Comparison of ENCODE assay signal across 31 cellular contexts in genomic region chr11:15176646-15177163, GRCh38.
"Had no signal": no experiment of that assay in that cellular context is flagged by ENCODE, and none has a peak within 500 bp of the region (broad histone marks: within the 10 kb centered on the region; RNA-seq: fewer than 3 reads in every experiment).

No MANE protein-coding gene starts in this region.

- H3K4me3 ChIP-seq: adrenal gland, body of pancreas had no signal

- H3K9me3 Mint-ChIP-seq: activated B cell treated with CpG ODN at 0.5 μM for 24 hours; activated CD8-positive, alpha-beta T cell treated with anti-CD3 and anti-CD28 coated beads for 36 hours; activated naive CD4-positive, alpha-beta T cell treated with anti-CD3 and anti-CD28 coated beads for 36 hours; activated naive CD4-positive, alpha-beta T cell treated with anti-CD3 and anti-CD28 coated beads, Interleukin-2, amount 50 U/mL, for 24 hours; activated naive CD8-positive, alpha-beta T cell treated with anti-CD3 and anti-CD28 coated beads for 36 hours; activated naive CD8-positive, alpha-beta T cell treated with anti-CD3 and anti-CD28 coated beads, Interleukin-2, amount 50 U/mL, for 24 hours; activated T-helper 1 cell treated with anti-CD3 and anti-CD28 coated beads, Interleukin-12 subunit alpha, Interleukin-12 subunit beta, Interleukin-2, Interleukin-4 antibody, amounts not matched to agents 30 ng/mL and 10 ng/mL and 1 ng/mL, durations not matched to agents 14 hours and 24 hours and 36 hours; activated T-helper 2 cell treated with anti-CD3 and anti-CD28 coated beads, Interferon-gamma antibody, Interleukin-2, Interleukin-4, amounts not matched to agents 10 μg/mL and 5 μg/mL and 100 μg/mL, durations not matched to agents 14 hours and 24 hours and 36 hours; T-helper 2 cell treated with Interferon-gamma antibody and Interleukin-4, amounts not matched to agents 5 μg/mL and 100 μg/mL, for 36 hours had no signal

- H3K4me1 ChIP-seq: adrenal gland, body of pancreas had no signal

- H3K36me3 Mint-ChIP-seq: activated naive CD4-positive, alpha-beta T cell treated with anti-CD3 and anti-CD28 coated beads, Interleukin-2, amount 50 U/mL, for 24 hours; activated naive CD8-positive, alpha-beta T cell treated with anti-CD3 and anti-CD28 coated beads for 36 hours had no signal

- H3K27ac Mint-ChIP-seq: activated B cell treated with CpG ODN at 0.5 μM for 24 hours; activated CD8-positive, alpha-beta T cell treated with anti-CD3 and anti-CD28 coated beads for 36 hours; activated naive CD4-positive, alpha-beta T cell treated with anti-CD3 and anti-CD28 coated beads for 36 hours; activated naive CD4-positive, alpha-beta T cell treated with anti-CD3 and anti-CD28 coated beads, Interleukin-2, amount 50 U/mL, for 24 hours; activated naive CD8-positive, alpha-beta T cell treated with anti-CD3 and anti-CD28 coated beads for 36 hours; activated naive CD8-positive, alpha-beta T cell treated with anti-CD3 and anti-CD28 coated beads, Interleukin-2, amount 50 U/mL, for 24 hours; activated T-helper 1 cell treated with anti-CD3 and anti-CD28 coated beads, Interleukin-12 subunit alpha, Interleukin-12 subunit beta, Interleukin-2, Interleukin-4 antibody, amounts not matched to agents 30 ng/mL and 10 ng/mL and 1 ng/mL, durations not matched to agents 14 hours and 24 hours and 36 hours; activated T-helper 2 cell treated with anti-CD3 and anti-CD28 coated beads, Interferon-gamma antibody, Interleukin-2, Interleukin-4, amounts not matched to agents 10 μg/mL and 5 μg/mL and 100 μg/mL, durations not matched to agents 14 hours and 24 hours and 36 hours; T-helper 17 cell; T-helper 2 cell treated with Interferon-gamma antibody and Interleukin-4, amounts not matched to agents 5 μg/mL and 100 μg/mL, for 36 hours had no signal

- H3K36me3 ChIP-seq: adrenal gland, WERI-Rb-1 had no signal

- ATAC-seq: activated CD4-positive, CD25-positive, alpha-beta regulatory T cell treated with anti-CD3 and anti-CD28 coated beads, Interleukin-2, amount 50 U/mL, for 24 hours; activated CD8-positive, alpha-beta T cell treated with anti-CD3 and anti-CD28 coated beads for 36 hours; activated naive CD8-positive, alpha-beta T cell treated with anti-CD3 and anti-CD28 coated beads, Interleukin-2, amount 50 U/mL, for 24 hours; body of pancreas; esophagus mucosa; T-helper 17 cell had no signal

- H3K27ac ChIP-seq: adrenal gland, body of pancreas, WERI-Rb-1 had no signal

- H3K27me3 ChIP-seq: adrenal gland, body of pancreas had no signal

- DNase-seq: activated B cell treated with CpG ODN at 0.5 μM for 24 hours; activated CD4-positive, alpha-beta T cell treated with anti-CD3 and anti-CD28 coated beads for 48 hours; activated CD4-positive, alpha-beta T cell treated with anti-CD3 and anti-CD28 coated beads, Interleukin-2, amount 50 U/mL, for 1 hour; activated CD4-positive, alpha-beta T cell treated with anti-CD3 and anti-CD28 coated beads, Interleukin-2, amount 50 U/mL, for 48 hours; activated CD8-positive, alpha-beta memory T cell treated with anti-CD3 and anti-CD28 coated beads for 24 hours; activated CD8-positive, alpha-beta T cell treated with anti-CD3 and anti-CD28 coated beads for 36 hours; activated effector memory CD4-positive, alpha-beta T cell treated with anti-CD3 and anti-CD28 coated beads, Interleukin-2, amount 50 U/mL, for 16 hours; activated naive CD4-positive, alpha-beta T cell treated with anti-CD3 and anti-CD28 coated beads for 36 hours; activated naive CD8-positive, alpha-beta T cell treated with anti-CD3 and anti-CD28 coated beads for 36 hours; activated naive CD8-positive, alpha-beta T cell treated with anti-CD3 and anti-CD28 coated beads, Interleukin-2, amount 50 U/mL, for 24 hours; activated T-cell treated with anti-CD3 and anti-CD28 coated beads, Interleukin-2, amount 50 U/mL, for 1 hour; activated T-cell treated with anti-CD3 and anti-CD28 coated beads, Interleukin-2, amount 50 U/mL, for 48 hours; adrenal gland; amygdala; aorta; body of pancreas; caudate nucleus; cortex of kidney; effector CD8-positive, alpha-beta T cell; foreskin fibroblast; head of caudate nucleus; T-helper 1 cell; T-helper 17 cell; T1000; WERI-Rb-1 had no signal

- H3K4me3 Mint-ChIP-seq: activated B cell treated with CpG ODN at 0.5 μM for 24 hours; activated CD8-positive, alpha-beta T cell treated with anti-CD3 and anti-CD28 coated beads for 36 hours; activated naive CD4-positive, alpha-beta T cell treated with anti-CD3 and anti-CD28 coated beads for 36 hours; activated naive CD4-positive, alpha-beta T cell treated with anti-CD3 and anti-CD28 coated beads, Interleukin-2, amount 50 U/mL, for 24 hours; activated naive CD8-positive, alpha-beta T cell treated with anti-CD3 and anti-CD28 coated beads for 36 hours; activated naive CD8-positive, alpha-beta T cell treated with anti-CD3 and anti-CD28 coated beads, Interleukin-2, amount 50 U/mL, for 24 hours; activated T-helper 1 cell treated with anti-CD3 and anti-CD28 coated beads, Interleukin-12 subunit alpha, Interleukin-12 subunit beta, Interleukin-2, Interleukin-4 antibody, amounts not matched to agents 30 ng/mL and 10 ng/mL and 1 ng/mL, durations not matched to agents 14 hours and 24 hours and 36 hours; T-helper 17 cell; T-helper 2 cell treated with Interferon-gamma antibody and Interleukin-4, amounts not matched to agents 5 μg/mL and 100 μg/mL, for 36 hours had no signal

- H3K4me1 Mint-ChIP-seq: activated B cell treated with CpG ODN at 0.5 μM for 24 hours; activated naive CD4-positive, alpha-beta T cell treated with anti-CD3 and anti-CD28 coated beads, Interleukin-2, amount 50 U/mL, for 24 hours; activated naive CD8-positive, alpha-beta T cell treated with anti-CD3 and anti-CD28 coated beads for 36 hours; activated naive CD8-positive, alpha-beta T cell treated with anti-CD3 and anti-CD28 coated beads, Interleukin-2, amount 50 U/mL, for 24 hours had no signal

- H3K9me3 ChIP-seq: adrenal gland, body of pancreas had no signal
